22 cellular contexts compared by ENCODE assay signal in genomic region chr11:88164806-88165205, GRCh38. TPM values are rescaled to one million over a fixed set of nuclear protein-coding genes. Genes with fewer than 3 reads are reported as not detected.
"Had no signal": no experiment of that assay in that cellular context is flagged by ENCODE, and none has a peak within 500 bp of the region (broad histone marks: within the 10 kb centered on the region; RNA-seq: fewer than 3 reads in every experiment).

No MANE protein-coding gene starts in this region.

- DNase-seq: activated CD4-positive, alpha-beta T cell treated with anti-CD3 and anti-CD28 coated beads, Interleukin-2, amount 10 ng/mL, durations not matched to agents 7 days and 5 days; activated CD4-positive, CD25-positive, alpha-beta regulatory T cell treated with anti-CD3 and anti-CD28 coated beads, Interleukin-2, amount 50 U/mL, for 72 hours; activated CD8-positive, alpha-beta memory T cell treated with anti-CD3 and anti-CD28 coated beads, Interleukin-2, amount 10 ng/mL, durations not matched to agents 7 days and 5 days; activated CD8-positive, alpha-beta T cell treated with anti-CD3 and anti-CD28 coated beads for 36 hours; activated effector memory CD4-positive, alpha-beta T cell treated with anti-CD3 and anti-CD28 coated beads, Interleukin-2, amount 50 U/mL, for 16 hours; activated naive CD4-positive, alpha-beta T cell treated with anti-CD3 and anti-CD28 coated beads, Interleukin-2, amount 10 ng/mL, durations not matched to agents 7 days and 5 days; activated T-cell treated with anti-CD3 and anti-CD28 coated beads for 4 hours; amygdala; cerebellar nuclear complex; foreskin fibroblast; immature natural killer cell; lower lobe of right lung; naive B cell; nucleus accumbens; right cardiac atrium; substantia nigra; thyroid gland; WERI-Rb-1 had no signal

- H3K36me3 ChIP-seq: lower lobe of right lung, thyroid gland, WERI-Rb-1 had no signal

- H3K4me1 ChIP-seq: lower lobe of right lung, parathyroid adenoma, thyroid gland had no signal

- H2AFZ ChIP-seq: parathyroid adenoma had no signal

- H3K9me3 ChIP-seq: thyroid gland had no signal

- H3K27me3 ChIP-seq: thyroid gland had no signal

- H3K4me3 ChIP-seq: lower lobe of right lung, thyroid gland had no signal

- ATAC-seq: activated CD8-positive, alpha-beta T cell treated with anti-CD3 and anti-CD28 coated beads for 36 hours; left lobe of liver; lower lobe of right lung; right cardiac atrium had no signal

- H3K27ac ChIP-seq: epithelial cell of prostate, lower lobe of right lung, parathyroid adenoma, thyroid gland, WERI-Rb-1 had no signal

- H3K79me2 ChIP-seq: parathyroid adenoma had no signal

- H3K9ac ChIP-seq: parathyroid adenoma had no signal

RNA-seq across cellular contexts. Expression of gene RAB38, which starts 10.4 kb away (rescaled TPM):
- polyA plus RNA-seq: neural cell had no signal
